ENCODE assay signal across 19 cellular contexts in the genomic region with DNA sequence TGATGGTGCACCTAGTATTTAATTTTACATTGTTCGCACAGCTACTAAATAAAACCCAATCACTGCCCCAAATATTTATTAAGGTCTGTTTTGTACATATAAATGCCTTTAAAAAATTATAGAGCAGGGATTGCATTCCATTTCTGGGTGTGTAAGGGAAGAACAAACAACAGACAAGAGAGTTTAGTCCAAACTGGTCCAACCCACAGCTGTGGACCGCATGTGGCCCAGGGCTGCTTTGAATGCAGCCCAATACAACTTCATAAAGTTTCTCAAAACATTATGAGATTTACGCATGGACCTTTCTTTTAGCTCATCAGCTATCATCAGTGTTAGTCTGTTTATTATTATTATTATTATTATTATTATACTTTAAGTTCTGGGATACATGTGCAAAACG.
DNase-seq lines count a peak whose midpoint lies in the region; ATAC-seq and TF ChIP-seq lines count a peak whose summit lies in the region.
"Had no signal": no experiment of that assay in that cellular context is flagged by ENCODE, and none has a peak within 500 bp of the region (broad histone marks: within the 10 kb centered on the region; RNA-seq: fewer than 3 reads in every experiment).

No MANE protein-coding gene starts in this region.

- intact Hi-C loops in sciatic nerve (cut with DNase I), result no loop called here

- peak overlapping the region; percentile 83 for H3K27ac ChIP-seq in epithelial cell of prostate

- DNase-seq in GM03348 (ENCODE audit: low spot score), result peak; percentile 56
- DNase-seq in LHCN-M2 (ENCODE audit: low read depth), result peak; percentile 36
- DNase-seq in epithelial cell of prostate (ENCODE audit: low read depth, low spot score), result no peak
- DNase-seq in sciatic nerve (ENCODE audit: low spot score), result no peak
- no peak for DNase-seq in NOMO-1 treated with dmso at 0.1 percent for 144 hours (lab: John Stamatoyannopoulos, UW; ENCODE audit: unreplicated experiment)
- DNase-seq in HEK293T (ENCODE audit: extremely low spot score), result no peak
- DNase-seq in stimulated activated CD4-positive, alpha-beta T cell treated with anti-CD3 and anti-CD28 coated beads, Interleukin-12 subunit alpha, Interleukin-12 subunit beta, amount 100 ng/mL, for 4 hours, result no peak
- DNase-seq in anterior cingulate cortex (lab: John Stamatoyannopoulos, UW), result no peak
- DNase-seq: BE2C; CD4-positive, alpha-beta T cell; DMS153; GF-D8; GOT3; KBM-7; NCI-H1417 treated with DMSO at 0.1 percent for 48 hours; NCI-H1930; NCI-H526; SHP77 treated with DMSO at 0.1 percent for 48 hours; T-helper 1 cell had no signal

- ATAC-seq in sciatic nerve, result peak; percentile 68

- POLR2A ChIA-PET in HEK293T (lab: Yijun Ruan, JAX), result no interaction called here

- CTCF ChIA-PET in HEK293T (lab: Yijun Ruan, JAX), result no interaction called here

TF ChIP-seq in HEK293T, 16 proteins besides CTCF, POLR2A, EP300 and RAD21:
- TF ChIP-seq, protein P1, sequence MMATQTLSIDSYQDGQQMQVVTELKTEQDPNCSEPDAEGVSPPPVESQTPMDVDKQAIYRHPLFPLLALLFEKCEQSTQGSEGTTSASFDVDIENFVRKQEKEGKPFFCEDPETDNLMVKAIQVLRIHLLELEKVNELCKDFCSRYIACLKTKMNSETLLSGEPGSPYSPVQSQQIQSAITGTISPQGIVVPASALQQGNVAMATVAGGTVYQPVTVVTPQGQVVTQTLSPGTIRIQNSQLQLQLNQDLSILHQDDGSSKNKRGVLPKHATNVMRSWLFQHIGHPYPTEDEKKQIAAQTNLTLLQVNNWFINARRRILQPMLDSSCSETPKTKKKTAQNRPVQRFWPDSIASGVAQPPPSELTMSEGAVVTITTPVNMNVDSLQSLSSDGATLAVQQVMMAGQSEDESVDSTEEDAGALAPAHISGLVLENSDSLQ (IDR thresholded peaks at IDR 0.05), result no peak
- TF ChIP-seq HDGF (IDR thresholded peaks at IDR 0.05; ENCODE audit: borderline replicate concordance) (no peak), FOXA1 (IDR thresholded peaks at IDR 0.05) (no peak), BHLHE40 (IDR thresholded peaks at IDR 0.05; ENCODE audit: borderline replicate concordance) (no peak), TARDBP (IDR thresholded peaks at IDR 0.05) (no peak), NFRKB (IDR thresholded peaks at IDR 0.05) (no peak)

Comparison
In these comparisons a context has a peak if more than half of its experiments do, and no peak if none do; other contexts are left out.
1. DNase-seq: peak in GM03348 (single experiment) and LHCN-M2 (single experiment); none in epithelial cell of prostate (single experiment), sciatic nerve (single experiment), NOMO-1 treated with dmso at 0.1 percent for 144 hours (single experiment), HEK293T (single experiment), stimulated activated CD4-positive, alpha-beta T cell treated with anti-CD3 and anti-CD28 coated beads, Interleukin-12 subunit alpha, Interleukin-12 subunit beta, amount 100 ng/mL, for 4 hours (single experiment) and anterior cingulate cortex (0 of 58).